8 cellular contexts compared by ENCODE assay signal in genomic region chr6:35719830-35720733, GRCh38. TPM values are rescaled to one million over a fixed set of nuclear protein-coding genes. Genes with fewer than 3 reads are reported as not detected.
DNase-seq lines count a peak whose midpoint lies in the region; ATAC-seq lines count a peak whose summit lies in the region.

No MANE protein-coding gene starts in this region.

- CTCF ChIA-PET in CD4-positive, alpha-beta memory T cell (lab: Charles Lee; ENCODE audit: partially characterized antibody) = interaction anchor here (1.5 to 4.0 kb wide), 3 partner anchors 9 to 17 kb away, joined by 4 to 27 read pairs (median 7); partner anchors contain the start of gene ARMC12

- ATAC-seq in GM19467 (IDR thresholded peaks at IDR 0.05; ENCODE audit: unreplicated experiment) = peak; percentile 48
- peak; percentile 48 for ATAC-seq in stimulated activated effector memory CD8-positive, alpha-beta T cell treated with anti-CD3 and anti-CD28 coated beads, Interleukin-12 subunit alpha, Interleukin-12 subunit beta, amount 100 ng/mL, for 72 hours
- no peak for ATAC-seq in HG03039 (IDR thresholded peaks at IDR 0.05; ENCODE audit: unreplicated experiment)

- peak overlapping the region; percentile 73 to 86 (median 79) for H3K27ac Mint-ChIP-seq in CD4-positive, alpha-beta memory T cell
- peak overlapping the region; percentile 45 for H3K27ac Mint-ChIP-seq in stimulated activated effector memory CD8-positive, alpha-beta T cell treated with anti-CD3 and anti-CD28 coated beads, Interleukin-12 subunit alpha, Interleukin-12 subunit beta, amount 100 ng/mL, for 72 hours

- no peaks in the 10 kb centered on the region for H3K36me3 ChIP-seq in CD4-positive, alpha-beta memory T cell (ENCODE audit: insufficient read depth, low read length)
- H3K36me3 ChIP-seq in KOPT-K1 (ENCODE audit: insufficient read depth, low read length) = no peaks in the 10 kb centered on the region

- H3K4me1 Mint-ChIP-seq in CD4-positive, alpha-beta memory T cell = peaks cover 61 to 91% (median 72%) of the 10 kb centered on the region in 4 donors
- H3K4me1 Mint-ChIP-seq in stimulated activated effector memory CD8-positive, alpha-beta T cell treated with anti-CD3 and anti-CD28 coated beads, Interleukin-12 subunit alpha, Interleukin-12 subunit beta, amount 100 ng/mL, for 72 hours = peaks cover 57% of the 10 kb centered on the region

- H3K4me3 ChIP-seq in CD4-positive, alpha-beta memory T cell (ENCODE audit: low read length in 2 of 2) = peak overlapping the region in 1 of 2 donors; percentile 5

- peaks cover 0 to 4% (median 0%) of the 10 kb centered on the region in 8 donors for H3K9me3 Mint-ChIP-seq in CD4-positive, alpha-beta memory T cell
- H3K9me3 Mint-ChIP-seq in stimulated activated effector memory CD8-positive, alpha-beta T cell treated with anti-CD3 and anti-CD28 coated beads, Interleukin-12 subunit alpha, Interleukin-12 subunit beta, amount 100 ng/mL, for 72 hours = no peaks in the 10 kb centered on the region

- H3K27me3 ChIP-seq in CD4-positive, alpha-beta memory T cell (ENCODE audit: insufficient read depth, low read length) = no peaks in the 10 kb centered on the region

- no peaks in the 10 kb centered on the region for H3K27me3 Mint-ChIP-seq in CD4-positive, alpha-beta memory T cell

- H3K4me3 Mint-ChIP-seq in CD4-positive, alpha-beta memory T cell = peak overlapping the region; percentile 31 to 83 (median 54)
- peak overlapping the region; percentile 27 for H3K4me3 Mint-ChIP-seq in stimulated activated effector memory CD8-positive, alpha-beta T cell treated with anti-CD3 and anti-CD28 coated beads, Interleukin-12 subunit alpha, Interleukin-12 subunit beta, amount 100 ng/mL, for 72 hours

- H3K27ac ChIP-seq in CD4-positive, alpha-beta memory T cell (ENCODE audit: low read depth, low read length) = no peak overlapping the region
- H3K27ac ChIP-seq in KOPT-K1 (ENCODE audit: low read depth, low read length, poor library complexity, severe bottlenecking) = peak overlapping the region; percentile 99

- H3K36me3 Mint-ChIP-seq in CD4-positive, alpha-beta memory T cell = no peaks in the 10 kb centered on the region
- no peaks in the 10 kb centered on the region for H3K36me3 Mint-ChIP-seq in stimulated activated effector memory CD8-positive, alpha-beta T cell treated with anti-CD3 and anti-CD28 coated beads, Interleukin-12 subunit alpha, Interleukin-12 subunit beta, amount 100 ng/mL, for 72 hours

- POLR2A ChIA-PET in CD4-positive, alpha-beta memory T cell (lab: Charles Lee; ENCODE audit: partially characterized antibody) = interaction anchor here (0.5 to 6.4 kb wide), 5 partner anchors 9 to 115 kb away, joined by 3 to 69 read pairs (median 4); partner anchors contain the start of genes ARMC12 and FKBP5

- no peak for DNase-seq in CD4-positive, alpha-beta memory T cell
- DNase-seq in anterior cingulate cortex (lab: John Stamatoyannopoulos, UW) (peak in 35 of 58 donors; percentile 13 to 68 (median 43)), islet precursor cell (peak; percentile 82), T-helper 9 cell (no peak)
- DNase-seq in stimulated activated effector memory CD8-positive, alpha-beta T cell treated with anti-CD3 and anti-CD28 coated beads, Interleukin-12 subunit alpha, Interleukin-12 subunit beta, amount 100 ng/mL, for 72 hours (ENCODE audit: low spot score in 2 of 2) = no peak

- H3K4me1 ChIP-seq in CD4-positive, alpha-beta memory T cell (ENCODE audit: insufficient read depth, low read length) = peaks cover 63% of the 10 kb centered on the region

- H3K9me3 ChIP-seq in CD4-positive, alpha-beta memory T cell (ENCODE audit: control insufficient read depth in 1 of 2, low read length in 2 of 2) = no peaks in the 10 kb centered on the region
- H3K9me3 ChIP-seq in KOPT-K1 (ENCODE audit: insufficient read depth, low read length, poor library complexity, severe bottlenecking) = no peaks in the 10 kb centered on the region

- intact Hi-C loops in CD4-positive, alpha-beta memory T cell (cut with micrococcal nuclease) = no loop called here

RNA-seq across cellular contexts. Expression of gene ARMC12, which starts 16.8 kb away (rescaled TPM):
- 1 to 10 TPM in 1 of 2 experiments, under 1 TPM in 1; 0.69 to 1.3 TPM for total RNA-seq in CD4-positive, alpha-beta memory T cell
- under 1 TPM in 1 of 2 donors, not detected in 1; 0.28 TPM for polyA plus RNA-seq in CD4-positive, alpha-beta memory T cell

RNA-seq across cellular contexts. Expression of gene FKBP5, which starts 31.4 kb away (rescaled TPM):
- 10 to 100 TPM; 72.9 to 74.2 TPM for total RNA-seq in CD4-positive, alpha-beta memory T cell
- polyA plus RNA-seq in CD4-positive, alpha-beta memory T cell = 100 to 1,000 TPM in 1 of 2 donors, 10 to 100 TPM in 1; 94.2 to 233 TPM

RNA-seq across cellular contexts. Expression of gene CLPSL2, which starts 56.3 kb away (rescaled TPM):
- not detected for total RNA-seq in CD4-positive, alpha-beta memory T cell
- polyA plus RNA-seq in CD4-positive, alpha-beta memory T cell = not detected

Comparison
In these comparisons a context has a peak if more than half of its experiments do, and no peak if none do; other contexts are left out.
1. DNase-seq: peak in anterior cingulate cortex (35 of 58) and islet precursor cell (single experiment); none in CD4-positive, alpha-beta memory T cell (0 of 5), stimulated activated effector memory CD8-positive, alpha-beta T cell treated with anti-CD3 and anti-CD28 coated beads, Interleukin-12 subunit alpha, Interleukin-12 subunit beta, amount 100 ng/mL, for 72 hours (0 of 2) and T-helper 9 cell (single experiment).